8 cellular contexts compared by ENCODE assay signal in genomic region chr10:59580257-59580863, GRCh38.
DNase-seq lines count a peak whose midpoint lies in the region; ATAC-seq lines count a peak whose summit lies in the region.

No MANE protein-coding gene starts in this region.

- H3K18ac ChIP-seq in mesendoderm (ENCODE audit: low read length): no peak overlapping the region

- H3K79me1 ChIP-seq in mesendoderm (ENCODE audit: low read length): no peaks in the 10 kb centered on the region

- H3K27me3 ChIP-seq in mesendoderm (ENCODE audit: insufficient read depth, low read length, poor library complexity): no peaks in the 10 kb centered on the region

- H3K36me3 ChIP-seq in mesendoderm (ENCODE audit: control insufficient read depth, insufficient read depth, low read length): no peaks in the 10 kb centered on the region

- H2AK5ac ChIP-seq in mesendoderm (ENCODE audit: low read length): no peak overlapping the region

- H3K4me1 ChIP-seq in mesendoderm (ENCODE audit: control insufficient read depth, low read depth, low read length): peaks cover 1% of the 10 kb centered on the region

- H3K9ac ChIP-seq in mesendoderm (ENCODE audit: low read length): no peak overlapping the region

- 100% methylated on average over 1 of the region's 1 CpG for WGBS in mesendoderm (ENCODE audit: extremely low coverage, insufficient coverage, low lambda C conversion rate)

- no peaks in the 10 kb centered on the region for H3K79me2 ChIP-seq in mesendoderm (ENCODE audit: control insufficient read depth, insufficient read depth, low read length)

- H2BK120ac ChIP-seq in mesendoderm (ENCODE audit: low read depth, low read length): no peak overlapping the region

- no peak overlapping the region for H3K4ac ChIP-seq in mesendoderm (ENCODE audit: low read depth, low read length)

- no peak overlapping the region for H3K27ac ChIP-seq in mesendoderm (ENCODE audit: low read depth, low read length)

- H4K8ac ChIP-seq in mesendoderm (ENCODE audit: low read depth, low read length): no peak overlapping the region

- no peak overlapping the region for H2BK5ac ChIP-seq in mesendoderm (ENCODE audit: low read length)

- H3K4me3 ChIP-seq in mesendoderm (ENCODE audit: low read length): no peak overlapping the region

- H4K5ac ChIP-seq in mesendoderm (ENCODE audit: low read length): no peak overlapping the region

- H2BK15ac ChIP-seq in mesendoderm (replicated peaks; ENCODE audit: low read depth): no peak overlapping the region

- ATAC-seq in GM18520 (IDR thresholded peaks at IDR 0.05; ENCODE audit: unreplicated experiment) (no peak), HG03442 (IDR thresholded peaks at IDR 0.05; ENCODE audit: unreplicated experiment) (no peak)

- no peak overlapping the region for H3K23ac ChIP-seq in mesendoderm (ENCODE audit: low read length)

- DNase-seq in DMS153 (lab: John Stamatoyannopoulos, UW): peak; percentile 17
- peak; percentile 5 for DNase-seq in NCI-H146 treated with DMSO at 0.1 percent for 48 hours (lab: John Stamatoyannopoulos, UW; ENCODE audit: unreplicated experiment)
- peak; percentile 8 for DNase-seq in cerebellum (ENCODE audit: low spot score)
- DNase-seq in mesendoderm: peak; percentile 45
- no peak for DNase-seq in stimulated activated CD4-positive, alpha-beta T cell treated with anti-CD3 and anti-CD28 coated beads, Interleukin-12 subunit alpha, Interleukin-12 subunit beta, amount 100 ng/mL, for 4 hours
- no peak for DNase-seq in T1000 (lab: John Stamatoyannopoulos, UW)

- H3K4me2 ChIP-seq in mesendoderm (ENCODE audit: low read length): no peak overlapping the region

- no peak overlapping the region for H3K56ac ChIP-seq in mesendoderm (ENCODE audit: low read length)

Comparison
In these comparisons a context has a peak if more than half of its experiments do, and no peak if none do; other contexts are left out.
1. DNase-seq: peak in DMS153 (single experiment), NCI-H146 treated with DMSO at 0.1 percent for 48 hours (single experiment), cerebellum (single experiment) and mesendoderm (single experiment); none in stimulated activated CD4-positive, alpha-beta T cell treated with anti-CD3 and anti-CD28 coated beads, Interleukin-12 subunit alpha, Interleukin-12 subunit beta, amount 100 ng/mL, for 4 hours (single experiment) and T1000 (single experiment).